Comparison of ENCODE assay signal across 8 cellular contexts in the genomic region with DNA sequence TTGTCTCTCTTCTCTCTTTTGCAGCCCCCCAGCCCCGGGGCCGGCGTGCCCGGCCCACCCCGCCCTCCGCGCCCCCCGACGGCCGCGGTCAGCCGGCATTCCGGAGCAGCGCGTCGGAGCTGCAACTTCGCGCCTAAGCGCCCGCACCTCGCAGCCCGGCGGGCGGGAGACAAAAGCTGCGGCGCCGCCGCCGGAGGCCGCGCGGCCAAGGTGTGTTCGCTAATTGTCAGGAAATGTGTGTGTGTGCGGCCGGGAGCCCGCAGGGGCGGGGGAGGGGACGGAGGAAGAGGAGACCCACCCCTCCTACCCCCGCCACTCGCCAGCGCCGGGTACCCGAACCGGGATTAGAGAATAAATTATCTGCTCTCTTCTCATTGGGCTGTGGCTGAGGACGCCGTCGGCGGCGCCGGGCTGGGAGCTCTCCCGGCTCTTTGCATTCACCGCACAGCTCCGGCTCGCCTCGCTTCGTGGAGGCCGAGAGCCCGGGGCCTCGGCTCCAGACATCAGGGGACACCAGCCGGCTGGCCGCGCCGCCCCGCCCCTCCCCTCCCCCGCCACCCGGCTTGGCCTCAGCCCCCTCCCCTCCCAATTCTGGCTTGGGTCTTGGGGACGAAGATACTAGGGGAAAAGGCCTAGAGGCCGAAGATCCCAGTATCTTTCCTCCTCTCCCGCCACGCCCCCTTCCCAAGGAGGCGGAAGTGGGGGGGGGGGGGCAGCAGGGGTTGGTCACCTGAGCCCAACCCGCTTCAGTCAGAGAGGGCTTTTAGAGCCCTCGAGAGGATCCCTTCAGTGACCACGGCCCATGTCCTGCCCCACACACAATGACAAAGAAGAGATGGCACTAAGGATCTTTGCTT. TPM values are rescaled to one million over a fixed set of nuclear protein-coding genes. Genes with fewer than 3 reads are reported as not detected.
DNase-seq lines count a peak whose midpoint lies in the region; ATAC-seq and TF ChIP-seq lines count a peak whose summit lies in the region.

No MANE protein-coding gene starts in this region.

- H3K4me1 ChIP-seq in BE2C, result no peaks in the 10 kb centered on the region

- TF ChIP-seq CTCF in BE2C (IDR thresholded peaks at IDR 0.05; ENCODE audit: low read depth, low read length), result no peak
- TF ChIP-seq CTCF in WTC11 (IDR thresholded peaks at IDR 0.05), result no peak

- H3K27me3 Mint-ChIP-seq in WTC11 (ENCODE audit: low read depth), result peaks cover 7% of the 10 kb centered on the region

- CTCF ChIA-PET in WTC11 (lab: Charles Lee), result interaction anchor here (0.6 to 12.4 kb wide), 19 partner anchors 9 to 255 kb away, joined by 3 to 205 read pairs (median 6); no protein-coding TSS in a partner anchor

- H3K9me3 Mint-ChIP-seq in WTC11, result no peaks in the 10 kb centered on the region

- H3K27me3 ChIP-seq in BE2C, result peaks cover 66% of the 10 kb centered on the region

- peak overlapping the region; percentile 57 for H3K27ac Mint-ChIP-seq in WTC11

- peak overlapping the region; percentile 99 for H3K4me3 Mint-ChIP-seq in WTC11

- H3K36me3 Mint-ChIP-seq in WTC11, result no peaks in the 10 kb centered on the region

- H3K9me3 ChIP-seq in BE2C, result no peaks in the 10 kb centered on the region

- peaks cover 42% of the 10 kb centered on the region for H3K4me1 Mint-ChIP-seq in WTC11

- POLR2A ChIA-PET in WTC11 (lab: Charles Lee), result interaction anchor here (0.6 to 4.5 kb wide), 11 partner anchors 10 to 156 kb away, joined by 3 to 48 read pairs (median 5); no protein-coding TSS in a partner anchor

- TF ChIP-seq RAD21 in Ishikawa (IDR thresholded peaks at IDR 0.05; ENCODE audit: low read depth), result no peak

- peak overlapping the region; percentile 42 for H3K4me3 ChIP-seq in BE2C (ENCODE audit: low read depth, low read length)

- DNase-seq in BE2C (peak; percentile 40), WTC11 (ENCODE audit: low spot score) (peak; percentile 83), left kidney (ENCODE audit: low read depth, low spot score) (peak; percentile 88), GOT3 (lab: John Stamatoyannopoulos, UW) (no peak)

- ATAC-seq in WTC11 (peak; percentile 62), GM21529 (IDR thresholded peaks at IDR 0.05; ENCODE audit: unreplicated experiment) (no peak), HG03280 (IDR thresholded peaks at IDR 0.05; ENCODE audit: unreplicated experiment) (no peak), HG03025 (IDR thresholded peaks at IDR 0.05; ENCODE audit: low FRiP score, unreplicated experiment) (no peak)

- TF ChIP-seq EP300 in Ishikawa (IDR thresholded peaks at IDR 0.05; ENCODE audit: borderline replicate concordance), result no peak

- H3K36me3 ChIP-seq in BE2C, result no peaks in the 10 kb centered on the region

TF ChIP-seq in Ishikawa, 13 proteins besides CTCF, POLR2A, EP300 and RAD21:
- TF ChIP-seq ZBTB7A (IDR thresholded peaks at IDR 0.05; ENCODE audit: low read depth) (peak; percentile 63), TCF12 (IDR thresholded peaks at IDR 0.05; ENCODE audit: low read depth) (no peak)
- TF ChIP-seq, protein P1, sequence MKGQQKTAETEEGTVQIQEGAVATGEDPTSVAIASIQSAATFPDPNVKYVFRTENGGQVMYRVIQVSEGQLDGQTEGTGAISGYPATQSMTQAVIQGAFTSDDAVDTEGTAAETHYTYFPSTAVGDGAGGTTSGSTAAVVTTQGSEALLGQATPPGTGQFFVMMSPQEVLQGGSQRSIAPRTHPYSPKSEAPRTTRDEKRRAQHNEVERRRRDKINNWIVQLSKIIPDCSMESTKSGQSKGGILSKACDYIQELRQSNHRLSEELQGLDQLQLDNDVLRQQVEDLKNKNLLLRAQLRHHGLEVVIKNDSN (IDR thresholded peaks at IDR 0.05), result 0 out of 2 replicates have a peak, but pooled peaks have one; percentile 13
- TF ChIP-seq, protein P2, sequence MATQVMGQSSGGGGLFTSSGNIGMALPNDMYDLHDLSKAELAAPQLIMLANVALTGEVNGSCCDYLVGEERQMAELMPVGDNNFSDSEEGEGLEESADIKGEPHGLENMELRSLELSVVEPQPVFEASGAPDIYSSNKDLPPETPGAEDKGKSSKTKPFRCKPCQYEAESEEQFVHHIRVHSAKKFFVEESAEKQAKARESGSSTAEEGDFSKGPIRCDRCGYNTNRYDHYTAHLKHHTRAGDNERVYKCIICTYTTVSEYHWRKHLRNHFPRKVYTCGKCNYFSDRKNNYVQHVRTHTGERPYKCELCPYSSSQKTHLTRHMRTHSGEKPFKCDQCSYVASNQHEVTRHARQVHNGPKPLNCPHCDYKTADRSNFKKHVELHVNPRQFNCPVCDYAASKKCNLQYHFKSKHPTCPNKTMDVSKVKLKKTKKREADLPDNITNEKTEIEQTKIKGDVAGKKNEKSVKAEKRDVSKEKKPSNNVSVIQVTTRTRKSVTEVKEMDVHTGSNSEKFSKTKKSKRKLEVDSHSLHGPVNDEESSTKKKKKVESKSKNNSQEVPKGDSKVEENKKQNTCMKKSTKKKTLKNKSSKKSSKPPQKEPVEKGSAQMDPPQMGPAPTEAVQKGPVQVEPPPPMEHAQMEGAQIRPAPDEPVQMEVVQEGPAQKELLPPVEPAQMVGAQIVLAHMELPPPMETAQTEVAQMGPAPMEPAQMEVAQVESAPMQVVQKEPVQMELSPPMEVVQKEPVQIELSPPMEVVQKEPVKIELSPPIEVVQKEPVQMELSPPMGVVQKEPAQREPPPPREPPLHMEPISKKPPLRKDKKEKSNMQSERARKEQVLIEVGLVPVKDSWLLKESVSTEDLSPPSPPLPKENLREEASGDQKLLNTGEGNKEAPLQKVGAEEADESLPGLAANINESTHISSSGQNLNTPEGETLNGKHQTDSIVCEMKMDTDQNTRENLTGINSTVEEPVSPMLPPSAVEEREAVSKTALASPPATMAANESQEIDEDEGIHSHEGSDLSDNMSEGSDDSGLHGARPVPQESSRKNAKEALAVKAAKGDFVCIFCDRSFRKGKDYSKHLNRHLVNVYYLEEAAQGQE (IDR thresholded peaks at IDR 0.05; ENCODE audit: low read depth), result no peak
- TF ChIP-seq, protein P3, sequence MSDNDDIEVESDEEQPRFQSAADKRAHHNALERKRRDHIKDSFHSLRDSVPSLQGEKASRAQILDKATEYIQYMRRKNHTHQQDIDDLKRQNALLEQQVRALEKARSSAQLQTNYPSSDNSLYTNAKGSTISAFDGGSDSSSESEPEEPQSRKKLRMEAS (IDR thresholded peaks at IDR 0.05), result peak; percentile 67

TF ChIP-seq in WTC11, 78 proteins besides CTCF, POLR2A, EP300 and RAD21 (continues in another document):
- TF ChIP-seq MYBL2 (CRISPR knock-in tag; IDR thresholded peaks at IDR 0.05), result no peak
- no peak for TF ChIP-seq ZNF416 (CRISPR knock-in tag; IDR thresholded peaks at IDR 0.05)
- TF ChIP-seq SOX15 (CRISPR knock-in tag; IDR thresholded peaks at IDR 0.05), result no peak
- no peak for TF ChIP-seq SP1 (CRISPR knock-in tag; conservative IDR thresholded peaks at IDR 0.05)
- TF ChIP-seq ZNF396 (CRISPR knock-in tag; IDR thresholded peaks at IDR 0.05; ENCODE audit: borderline replicate concordance), result no peak
- TF ChIP-seq, protein P4, sequence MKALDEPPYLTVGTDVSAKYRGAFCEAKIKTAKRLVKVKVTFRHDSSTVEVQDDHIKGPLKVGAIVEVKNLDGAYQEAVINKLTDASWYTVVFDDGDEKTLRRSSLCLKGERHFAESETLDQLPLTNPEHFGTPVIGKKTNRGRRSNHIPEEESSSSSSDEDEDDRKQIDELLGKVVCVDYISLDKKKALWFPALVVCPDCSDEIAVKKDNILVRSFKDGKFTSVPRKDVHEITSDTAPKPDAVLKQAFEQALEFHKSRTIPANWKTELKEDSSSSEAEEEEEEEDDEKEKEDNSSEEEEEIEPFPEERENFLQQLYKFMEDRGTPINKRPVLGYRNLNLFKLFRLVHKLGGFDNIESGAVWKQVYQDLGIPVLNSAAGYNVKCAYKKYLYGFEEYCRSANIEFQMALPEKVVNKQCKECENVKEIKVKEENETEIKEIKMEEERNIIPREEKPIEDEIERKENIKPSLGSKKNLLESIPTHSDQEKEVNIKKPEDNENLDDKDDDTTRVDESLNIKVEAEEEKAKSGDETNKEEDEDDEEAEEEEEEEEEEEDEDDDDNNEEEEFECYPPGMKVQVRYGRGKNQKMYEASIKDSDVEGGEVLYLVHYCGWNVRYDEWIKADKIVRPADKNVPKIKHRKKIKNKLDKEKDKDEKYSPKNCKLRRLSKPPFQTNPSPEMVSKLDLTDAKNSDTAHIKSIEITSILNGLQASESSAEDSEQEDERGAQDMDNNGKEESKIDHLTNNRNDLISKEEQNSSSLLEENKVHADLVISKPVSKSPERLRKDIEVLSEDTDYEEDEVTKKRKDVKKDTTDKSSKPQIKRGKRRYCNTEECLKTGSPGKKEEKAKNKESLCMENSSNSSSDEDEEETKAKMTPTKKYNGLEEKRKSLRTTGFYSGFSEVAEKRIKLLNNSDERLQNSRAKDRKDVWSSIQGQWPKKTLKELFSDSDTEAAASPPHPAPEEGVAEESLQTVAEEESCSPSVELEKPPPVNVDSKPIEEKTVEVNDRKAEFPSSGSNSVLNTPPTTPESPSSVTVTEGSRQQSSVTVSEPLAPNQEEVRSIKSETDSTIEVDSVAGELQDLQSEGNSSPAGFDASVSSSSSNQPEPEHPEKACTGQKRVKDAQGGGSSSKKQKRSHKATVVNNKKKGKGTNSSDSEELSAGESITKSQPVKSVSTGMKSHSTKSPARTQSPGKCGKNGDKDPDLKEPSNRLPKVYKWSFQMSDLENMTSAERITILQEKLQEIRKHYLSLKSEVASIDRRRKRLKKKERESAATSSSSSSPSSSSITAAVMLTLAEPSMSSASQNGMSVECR (CRISPR knock-in tag; IDR thresholded peaks at IDR 0.05; ENCODE audit: borderline replicate concordance), result no peak
- no peak for TF ChIP-seq MLX (CRISPR knock-in tag; IDR thresholded peaks at IDR 0.05)
- TF ChIP-seq, protein P5, sequence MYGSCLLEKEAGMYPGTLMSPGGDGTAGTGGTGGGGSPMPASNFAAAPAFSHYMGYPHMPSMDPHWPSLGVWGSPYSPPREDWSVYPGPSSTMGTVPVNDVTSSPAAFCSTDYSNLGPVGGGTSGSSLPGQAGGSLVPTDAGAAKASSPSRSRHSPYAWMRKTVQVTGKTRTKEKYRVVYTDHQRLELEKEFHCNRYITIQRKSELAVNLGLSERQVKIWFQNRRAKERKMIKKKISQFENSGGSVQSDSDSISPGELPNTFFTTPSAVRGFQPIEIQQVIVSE (CRISPR knock-in tag; IDR thresholded peaks at IDR 0.05; ENCODE audit: borderline replicate concordance), result no peak
- no peak for TF ChIP-seq TCF7 (CRISPR knock-in tag; IDR thresholded peaks at IDR 0.05; ENCODE audit: low read depth)

RNA-seq across cellular contexts. Expression of gene BLACAT1, which starts 1.3 kb away (rescaled TPM):
- polyA plus RNA-seq in BE2C (2012; ENCODE audit: insufficient read depth, insufficient read length, low read depth), result not detected
- total RNA-seq in WTC11 (2021), result 5.2 to 9.8 TPM (median 5.3 TPM) in 3 replicates

RNA-seq across cellular contexts. Expression of gene LEMD1, which starts 35.2 kb away (rescaled TPM):
- not detected for polyA plus RNA-seq in BE2C (2012; ENCODE audit: insufficient read depth, insufficient read length, low read depth)
- 14.7 to 26.3 TPM (median 15.3 TPM) in 3 replicates for total RNA-seq in WTC11 (2021)

RNA-seq across cellular contexts. Expression of gene CDK18, which starts 47.4 kb away (rescaled TPM):
- polyA plus RNA-seq in BE2C (2012; ENCODE audit: insufficient read depth, insufficient read length, low read depth), result 3.4 TPM
- total RNA-seq in WTC11 (2021), result 62.1 to 71.9 TPM (median 64.7 TPM) in 3 replicates
